In genomic region chr13:50800091-50800739, GRCh38 we compare ENCODE assay signal across 19 cellular contexts. TPM values are rescaled to one million over a fixed set of nuclear protein-coding genes. Genes with fewer than 3 reads are reported as not detected.
A peak's percentile ranks its signal among the peaks of the same experiment; 100 is the strongest.
DNase-seq lines count a peak whose midpoint lies in the region; TF ChIP-seq lines count a peak whose summit lies in the region.
"Had no signal": no experiment of that assay in that cellular context is flagged by ENCODE, and none has a peak within 500 bp of the region (broad histone marks: within the 10 kb centered on the region; RNA-seq: fewer than 3 reads in every experiment).

No MANE protein-coding gene starts in this region.

- H3K4me3 Mint-ChIP-seq in chondrocyte (ENCODE audit: unreplicated experiment), result no peak overlapping the region
- H3K4me3 Mint-ChIP-seq: CD4-positive, alpha-beta memory T cell; nephron progenitor cell had no signal

- no peaks in the 10 kb centered on the region for H3K36me3 ChIP-seq in spleen
- H3K36me3 ChIP-seq: adrenal gland, lower lobe of right lung, tibial nerve had no signal

- intact Hi-C loops in spleen (cut with DNase I; ENCODE audit: low total_unique reads), result loop anchor here (5.0 to 10.0 kb wide), 2 partner anchors 265 to 823 kb away; no protein-coding TSS in a partner anchor

- peak; percentile 17 for DNase-seq in NOMO-1 treated with DMSO at 0.1 percent for 48 hours (lab: John Stamatoyannopoulos, UW; ENCODE audit: unreplicated experiment)
- no peak for DNase-seq in NOMO-1 (lab: John Stamatoyannopoulos, UW; ENCODE audit: unreplicated experiment in 2 of 2)
- DNase-seq in NCI-H146 (lab: John Stamatoyannopoulos, UW), result peak; percentile 75
- DNase-seq in chondrocyte (ENCODE audit: low spot score), result no peak
- no peak for DNase-seq in spleen
- DNase-seq in SKM-1 (lab: John Stamatoyannopoulos, UW; ENCODE audit: unreplicated experiment), result no peak
- DNase-seq in central memory CD4-positive, alpha-beta T cell, result no peak
- DNase-seq in stimulated activated CD4-positive, alpha-beta T cell treated with anti-CD3 and anti-CD28 coated beads, Interleukin-15, amount 100 ng/mL, for 24 hours, result no peak
- DNase-seq: activated CD8-positive, alpha-beta memory T cell treated with anti-CD3 and anti-CD28 coated beads for 24 hours; adrenal gland; CD4-positive, alpha-beta memory T cell; lower lobe of right lung; NCI-H1048; nephron progenitor cell; PC-3 had no signal

- H3K4me3 ChIP-seq in spleen, result no peak overlapping the region
- H3K4me3 ChIP-seq: adrenal gland, lower lobe of right lung had no signal

- H3K4me1 ChIP-seq in spleen, result peaks cover 7 to 36% (median 32%) of the 10 kb centered on the region in 6 donors
- H3K4me1 ChIP-seq: adrenal gland had no signal

- H3K9me3 Mint-ChIP-seq in chondrocyte (ENCODE audit: low read depth), result peaks cover 3% of the 10 kb centered on the region
- H3K9me3 Mint-ChIP-seq: activated T-helper 2 cell treated with anti-CD3 and anti-CD28 coated beads, Interferon-gamma antibody, Interleukin-2, Interleukin-4, amounts not matched to agents 10 μg/mL and 5 μg/mL and 100 μg/mL, durations not matched to agents 14 hours and 24 hours and 36 hours had no signal

- H3K27me3 ChIP-seq in spleen (replicated peaks in 1 of 7), result no peaks in the 10 kb centered on the region
- H3K27me3 ChIP-seq: adrenal gland, tibial nerve had no signal

- H3K4me1 Mint-ChIP-seq in chondrocyte (ENCODE audit: low read depth), result peaks cover 43% of the 10 kb centered on the region

- TF ChIP-seq CTCF in chondrocyte (IDR thresholded peaks at IDR 0.05) (no peak), spleen (IDR thresholded peaks at IDR 0.05 in 8 of 11, conservative IDR thresholded peaks at IDR 0.05 in 3 of 11) (no peak)

- peak overlapping the region; percentile 70 for H3K27ac Mint-ChIP-seq in chondrocyte (ENCODE audit: unreplicated experiment)
- H3K27ac Mint-ChIP-seq: activated T-helper 2 cell treated with anti-CD3 and anti-CD28 coated beads, Interferon-gamma antibody, Interleukin-2, Interleukin-4, amounts not matched to agents 10 μg/mL and 5 μg/mL and 100 μg/mL, durations not matched to agents 14 hours and 24 hours and 36 hours; nephron progenitor cell had no signal

- WGBS in spleen, 5 donors, result 43 to 51% (median 45%) methylated on average over 6 of the region's 6 CpGs

- TF ChIP-seq POLR2A in spleen (IDR thresholded peaks at IDR 0.05), result no peak

- H3K9me3 ChIP-seq in spleen, result peaks cover 0 to 11% (median 9%) of the 10 kb centered on the region in 8 donors
- H3K9me3 ChIP-seq: adrenal gland, lower lobe of right lung had no signal

- no peaks in the 10 kb centered on the region for H3K36me3 Mint-ChIP-seq in chondrocyte (ENCODE audit: low read depth)
- H3K36me3 Mint-ChIP-seq: CD4-positive, alpha-beta memory T cell had no signal

- peak overlapping the region in 5 of 8 donors; percentile 21 to 73 (median 51) for H3K27ac ChIP-seq in spleen
- H3K27ac ChIP-seq: adrenal gland, lower lobe of right lung had no signal

- no peaks in the 10 kb centered on the region for H3K27me3 Mint-ChIP-seq in chondrocyte (ENCODE audit: low read depth)
- H3K27me3 Mint-ChIP-seq: CD4-positive, alpha-beta memory T cell had no signal

RNA-seq across cellular contexts. Expression of gene DLEU7, which starts 43.3 kb away (rescaled TPM):
- total RNA-seq in chondrocyte, result not detected in 3 replicates
- total RNA-seq in spleen, result 1 to 10 TPM in 2 of 7 donors, under 1 TPM in 5; 0.40 to 2.0 (median 0.85) TPM
- polyA plus RNA-seq in spleen, result under 1 TPM; 0.17 to 0.58 (median 0.29) TPM
- total RNA-seq: activated T-helper 2 cell treated with anti-CD3 and anti-CD28 coated beads, Interferon-gamma antibody, Interleukin-2, Interleukin-4, amounts not matched to agents 10 μg/mL and 5 μg/mL and 100 μg/mL, durations not matched to agents 14 hours and 24 hours and 36 hours; CD4-positive, alpha-beta memory T cell; fibroblast of villous mesenchyme; HepG2; PC-3 had no signal
- polyA plus RNA-seq: HepG2 had no signal

Comparison
In these comparisons a context has a peak if more than half of its experiments do, and no peak if none do; other contexts are left out.
1. DNase-seq: peak in NOMO-1 treated with DMSO at 0.1 percent for 48 hours (single experiment) and NCI-H146 (single experiment); none in NOMO-1 (0 of 2), chondrocyte (single experiment), spleen (single experiment), SKM-1 (single experiment), central memory CD4-positive, alpha-beta T cell (single experiment) and stimulated activated CD4-positive, alpha-beta T cell treated with anti-CD3 and anti-CD28 coated beads, Interleukin-15, amount 100 ng/mL, for 24 hours (single experiment).